18 cellular contexts compared by ENCODE assay signal in the genomic region with DNA sequence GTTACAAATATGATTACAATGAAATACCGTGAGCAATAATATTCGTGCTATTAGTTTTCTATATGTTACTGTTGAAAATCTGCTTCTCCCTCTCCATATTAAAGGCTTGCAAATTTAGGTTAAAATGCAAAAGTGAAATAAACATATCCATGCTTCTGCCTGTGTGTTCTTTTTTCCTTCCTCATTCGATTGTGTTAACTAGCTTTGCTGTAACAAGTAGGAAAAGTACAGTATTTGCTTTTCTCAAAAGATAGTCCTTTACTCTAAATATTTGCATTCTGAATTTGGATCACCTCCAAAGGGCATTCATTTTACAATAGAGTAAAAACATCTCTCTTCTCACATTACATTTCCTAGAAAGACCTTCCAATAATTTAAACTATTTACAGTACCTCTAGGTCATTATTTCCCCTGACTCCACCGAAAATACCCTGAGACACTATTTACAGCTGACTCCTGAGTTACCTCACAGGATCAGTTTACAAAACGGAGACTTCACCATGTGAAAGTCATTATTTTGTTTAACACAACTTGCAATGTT.
DNase-seq lines count a peak whose midpoint lies in the region; ATAC-seq, FAIRE-seq and TF ChIP-seq lines count a peak whose summit lies in the region.
"Had no signal": no experiment of that assay in that cellular context is flagged by ENCODE, and none has a peak within 500 bp of the region (broad histone marks: within the 10 kb centered on the region; RNA-seq: fewer than 3 reads in every experiment).

No MANE protein-coding gene starts in this region.

- no peak overlapping the region for H3K27ac ChIP-seq in HepG2 (ENCODE audit: extremely low read length, insufficient read depth, low read length)
- H3K27ac ChIP-seq in right lobe of liver = no peak overlapping the region
- H3K27ac ChIP-seq: C4-2B, KMS-11, SJSA1 had no signal

- no peak for FAIRE-seq in HepG2 (lab: Jason Lieb, UNC)
- FAIRE-seq: GM19239 had no signal

- DNase-seq in HepG2 (ENCODE audit: low spot score) (peak; percentile 11), right lobe of liver (no peak), NCI-H146 treated with DMSO at 0.1 percent for 48 hours (lab: John Stamatoyannopoulos, UW; ENCODE audit: unreplicated experiment) (peak; percentile 91), NCI-H774 (lab: John Stamatoyannopoulos, UW) (peak; percentile 19), AG08395 (ENCODE audit: low spot score) (no peak), GM19240 (ENCODE audit: insufficient read length, low spot score) (no peak)
- DNase-seq: H9; MM.1S; NCI-H1436 treated with DMSO at 0.1 percent for 48 hours; NCI-H510A treated with DMSO at 0.1 percent for 48 hours; NK-92 treated with Interleukin-12 subunit alpha and Interleukin-12 subunit beta, amount 100 ng/mL, for 24 hours; T-helper 2 cell had no signal

- no peak for TF ChIP-seq CTCF in HepG2 (CRISPR knock-in tag; IDR thresholded peaks at IDR 0.05)
- no peak for TF ChIP-seq CTCF in right lobe of liver (IDR thresholded peaks at IDR 0.05)

- H3K79me2 ChIP-seq in HepG2 (ENCODE audit: insufficient read depth, low read length) = no peaks in the 10 kb centered on the region

- POLR2A ChIA-PET in HepG2 (lab: Yijun Ruan, JAX) = no interaction called here

- H3K36me3 ChIP-seq in HepG2 (replicated peaks in 1 of 2; ENCODE audit: control insufficient read depth in 1 of 2, insufficient read depth in 2 of 2, low read length in 2 of 2) (no peaks in the 10 kb centered on the region), right lobe of liver (no peaks in the 10 kb centered on the region)
- H3K36me3 ChIP-seq: SJSA1 had no signal

- CTCF ChIA-PET in HepG2 (lab: Yijun Ruan, JAX; ENCODE audit: low intra/inter-chr PET ratio, low total read pairs) = no interaction called here

- no peak overlapping the region for H3K4me2 ChIP-seq in HepG2 (ENCODE audit: low read depth, low read length)
- H3K4me2 ChIP-seq: KMS-11 had no signal

- WGBS in HepG2 (ENCODE audit: low lambda C conversion rate) = 5% methylated on average over 5 of the region's 5 CpGs
- WGBS in right lobe of liver (ENCODE audit: insufficient coverage, low coverage, low lambda C conversion rate, missing lambda C conversion rate) = 32% methylated on average over 5 of the region's 5 CpGs

- TF ChIP-seq RAD21 in HepG2 (CRISPR knock-in tag; IDR thresholded peaks at IDR 0.05) = no peak

- in situ Hi-C loops in HepG2 (cut with HindIII; ENCODE audit: extremely low pct_ligation_motif_present, low pct_unique_long_range_greater_than_20kb) = no loop called here

- H4K20me1 ChIP-seq in HepG2 (ENCODE audit: insufficient read depth, low read length) = no peaks in the 10 kb centered on the region

- H3K27me3 ChIP-seq in HepG2 (ENCODE audit: control insufficient read depth in 1 of 2, insufficient read depth in 2 of 2, low read length in 2 of 2) (peaks cover 0 to 6% of the 10 kb centered on the region in 2 experiments; a peak in 1 of 5 replicates), right lobe of liver (no peaks in the 10 kb centered on the region)
- H3K27me3 ChIP-seq: SJSA1 had no signal

- H2AFZ ChIP-seq in HepG2 (ENCODE audit: low read length) = no peak overlapping the region

- ATAC-seq in HepG2 (no peak), right lobe of liver (no peak), HG03159 (IDR thresholded peaks at IDR 0.05; ENCODE audit: unreplicated experiment) (no peak), HG02642 (IDR thresholded peaks at IDR 0.05; ENCODE audit: poor library complexity, unreplicated experiment) (no peak)

- intact Hi-C loops in HepG2 (cut with micrococcal nuclease; ENCODE audit: unreplicated experiment) = no loop called here
- intact Hi-C loops in right lobe of liver (cut with DNase I) = no loop called here

- TF ChIP-seq EP300 in HepG2 (IDR thresholded peaks at IDR 0.05; ENCODE audit: low read depth in 2 of 2, low read length in 2 of 2) (no peak; a peak in 1 of 4 replicates), HepG2 (CRISPR knock-in tag; IDR thresholded peaks at IDR 0.05; ENCODE audit: borderline replicate concordance) (no peak)

- no peak for TF ChIP-seq POLR2A in HepG2 (IDR thresholded peaks at IDR 0.05; ENCODE audit: insufficient read depth in 1 of 2, low read depth in 2 of 2, low read length in 2 of 2)
- TF ChIP-seq POLR2A in right lobe of liver (IDR thresholded peaks at IDR 0.05) = no peak

- no peak overlapping the region for H3K9ac ChIP-seq in HepG2 (ENCODE audit: insufficient read depth, low read depth, low read length)
- H3K9ac ChIP-seq: KMS-11 had no signal

- BruUV-seq in HepG2 (replicated peaks; lab: Mats Ljungman, UMichigan) = no TSS peak

- H3K9me3 ChIP-seq in HepG2 (ENCODE audit: low read length) (no peaks in the 10 kb centered on the region), right lobe of liver (no peaks in the 10 kb centered on the region)
- H3K9me3 ChIP-seq: SJSA1 had no signal

- H3K4me3 ChIP-seq in HepG2 (replicated peaks in 1 of 3; ENCODE audit: insufficient read depth in 1 of 3, low read depth in 2 of 3, low read length in 3 of 3) = no peak overlapping the region
- H3K4me3 ChIP-seq in right lobe of liver = no peak overlapping the region
- H3K4me3 ChIP-seq: SJSA1 had no signal

- peaks cover 7% of the 10 kb centered on the region for H3K4me1 ChIP-seq in HepG2 (ENCODE audit: insufficient read depth, low read length)
- no peaks in the 10 kb centered on the region for H3K4me1 ChIP-seq in right lobe of liver
- H3K4me1 ChIP-seq: SJSA1 had no signal

TF ChIP-seq in HepG2, 621 proteins besides CTCF, POLR2A, EP300 and RAD21 (continues in another document):
- TF ChIP-seq ZNF207 (IDR thresholded peaks at IDR 0.05; ENCODE audit: borderline replicate concordance) (no peak), SOX5 (CRISPR knock-in tag; IDR thresholded peaks at IDR 0.05; ENCODE audit: borderline replicate concordance) (peak; percentile 30; the same call in 1 of the 2 replicates), ZNF652 (CRISPR knock-in tag; IDR thresholded peaks at IDR 0.05; ENCODE audit: borderline replicate concordance, low read depth) (no peak), ZNF597 (CRISPR knock-in tag; IDR thresholded peaks at IDR 0.05) (no peak), DNMT3B (CRISPR knock-in tag; conservative IDR thresholded peaks at IDR 0.05) (no peak), PITX1 (CRISPR knock-in tag; IDR thresholded peaks at IDR 0.05) (no peak), NCOA1 (CRISPR knock-in tag; IDR thresholded peaks at IDR 0.05) (no peak), SOX13 (IDR thresholded peaks at IDR 0.05) (no peak), SOX13 (CRISPR knock-in tag; conservative IDR thresholded peaks at IDR 0.05 in 1 of 2, IDR thresholded peaks at IDR 0.05 in 1 of 2) (peak in 1 of 2 experiments; percentile 50; a peak in 1 of 4 replicates), ZSCAN12 (CRISPR knock-in tag; IDR thresholded peaks at IDR 0.05) (no peak), ZNF766 (CRISPR knock-in tag; IDR thresholded peaks at IDR 0.05; ENCODE audit: borderline replicate concordance) (no peak), KLF16 (CRISPR knock-in tag; IDR thresholded peaks at IDR 0.05) (no peak), ZNF598 (CRISPR knock-in tag; IDR thresholded peaks at IDR 0.05; ENCODE audit: borderline replicate concordance) (no peak), ZNF567 (CRISPR knock-in tag; IDR thresholded peaks at IDR 0.05; ENCODE audit: borderline replicate concordance) (no peak), TCF7L2 (IDR thresholded peaks at IDR 0.05; ENCODE audit: low read depth, low read length) (no peak), TOPORS (CRISPR knock-in tag; IDR thresholded peaks at IDR 0.05) (no peak), SIX4 (CRISPR knock-in tag; IDR thresholded peaks at IDR 0.05) (peak; percentile 78), ZNF841 (CRISPR knock-in tag; IDR thresholded peaks at IDR 0.05; ENCODE audit: borderline replicate concordance) (no peak), ATAD3A (CRISPR knock-in tag; IDR thresholded peaks at IDR 0.05) (no peak)
- TF ChIP-seq, protein P1, sequence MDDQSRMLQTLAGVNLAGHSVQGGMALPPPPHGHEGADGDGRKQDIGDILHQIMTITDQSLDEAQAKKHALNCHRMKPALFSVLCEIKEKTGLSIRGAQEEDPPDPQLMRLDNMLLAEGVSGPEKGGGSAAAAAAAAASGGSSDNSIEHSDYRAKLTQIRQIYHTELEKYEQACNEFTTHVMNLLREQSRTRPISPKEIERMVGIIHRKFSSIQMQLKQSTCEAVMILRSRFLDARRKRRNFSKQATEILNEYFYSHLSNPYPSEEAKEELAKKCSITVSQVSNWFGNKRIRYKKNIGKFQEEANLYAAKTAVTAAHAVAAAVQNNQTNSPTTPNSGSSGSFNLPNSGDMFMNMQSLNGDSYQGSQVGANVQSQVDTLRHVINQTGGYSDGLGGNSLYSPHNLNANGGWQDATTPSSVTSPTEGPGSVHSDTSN (CRISPR knock-in tag; IDR thresholded peaks at IDR 0.05; ENCODE audit: borderline replicate concordance) = no peak
- TF ChIP-seq, protein P2, sequence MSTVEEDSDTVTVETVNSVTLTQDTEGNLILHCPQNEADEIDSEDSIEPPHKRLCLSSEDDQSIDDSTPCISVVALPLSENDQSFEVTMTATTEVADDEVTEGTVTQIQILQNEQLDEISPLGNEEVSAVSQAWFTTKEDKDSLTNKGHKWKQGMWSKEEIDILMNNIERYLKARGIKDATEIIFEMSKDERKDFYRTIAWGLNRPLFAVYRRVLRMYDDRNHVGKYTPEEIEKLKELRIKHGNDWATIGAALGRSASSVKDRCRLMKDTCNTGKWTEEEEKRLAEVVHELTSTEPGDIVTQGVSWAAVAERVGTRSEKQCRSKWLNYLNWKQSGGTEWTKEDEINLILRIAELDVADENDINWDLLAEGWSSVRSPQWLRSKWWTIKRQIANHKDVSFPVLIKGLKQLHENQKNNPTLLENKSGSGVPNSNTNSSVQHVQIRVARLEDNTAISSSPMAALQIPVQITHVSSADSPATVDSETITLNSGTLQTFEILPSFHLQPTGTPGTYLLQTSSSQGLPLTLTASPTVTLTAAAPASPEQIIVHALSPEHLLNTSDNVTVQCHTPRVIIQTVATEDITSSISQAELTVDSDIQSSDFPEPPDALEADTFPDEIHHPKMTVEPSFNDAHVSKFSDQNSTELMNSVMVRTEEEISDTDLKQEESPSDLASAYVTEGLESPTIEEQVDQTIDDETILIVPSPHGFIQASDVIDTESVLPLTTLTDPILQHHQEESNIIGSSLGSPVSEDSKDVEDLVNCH (CRISPR knock-in tag; IDR thresholded peaks at IDR 0.05) = no peak

Comparison
In these comparisons a context has a peak if more than half of its experiments do, and no peak if none do; other contexts are left out.
1. DNase-seq: peak in HepG2 (single experiment), NCI-H146 treated with DMSO at 0.1 percent for 48 hours (single experiment) and NCI-H774 (single experiment); none in right lobe of liver (0 of 3), AG08395 (single experiment) and GM19240 (single experiment).